Comparison of ENCODE assay signal across 1 cellular context in the genomic region with DNA sequence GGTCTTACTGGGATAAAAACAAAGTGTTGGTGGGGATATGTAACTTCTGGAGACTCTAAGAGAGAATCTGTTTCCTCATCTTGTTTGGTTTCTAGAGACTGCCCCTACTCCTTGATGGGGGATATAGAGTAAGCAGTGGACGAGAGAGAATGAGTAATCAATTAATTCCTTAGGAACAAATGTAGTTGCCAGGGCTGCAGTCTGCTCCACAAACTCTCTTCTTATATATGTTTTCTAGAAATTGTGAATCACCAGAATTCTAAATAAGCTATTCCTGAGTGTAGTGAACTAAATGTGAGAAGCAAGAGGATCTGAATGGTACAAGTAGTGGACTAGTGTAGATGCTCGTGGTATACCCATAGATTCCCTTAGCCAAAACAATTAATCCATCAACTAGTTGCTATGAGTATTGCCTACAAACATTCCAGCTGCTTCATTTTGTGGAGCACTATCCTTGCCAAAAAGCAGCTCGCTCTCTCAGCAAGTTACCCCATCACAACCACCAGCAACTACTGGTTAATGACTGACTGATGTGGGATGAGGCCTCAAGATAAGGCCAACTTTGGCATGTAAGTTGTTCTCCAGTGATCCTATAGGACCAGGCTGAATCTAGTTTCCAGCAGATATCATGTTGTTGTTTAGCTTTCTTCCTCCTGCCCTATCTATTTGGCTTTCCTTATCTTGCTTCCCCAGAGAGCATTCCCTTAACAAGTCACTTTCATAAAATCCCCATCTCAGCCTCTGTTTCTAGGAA.
A peak's percentile ranks its signal among the peaks of the same experiment; 100 is the strongest.
TF ChIP-seq lines count a peak whose summit lies in the region.

No MANE protein-coding gene starts in this region.

TF ChIP-seq in K562, 482 proteins besides CTCF, POLR2A, EP300 and RAD21 (continued from another document and continues in another):
- TF ChIP-seq, protein P1, sequence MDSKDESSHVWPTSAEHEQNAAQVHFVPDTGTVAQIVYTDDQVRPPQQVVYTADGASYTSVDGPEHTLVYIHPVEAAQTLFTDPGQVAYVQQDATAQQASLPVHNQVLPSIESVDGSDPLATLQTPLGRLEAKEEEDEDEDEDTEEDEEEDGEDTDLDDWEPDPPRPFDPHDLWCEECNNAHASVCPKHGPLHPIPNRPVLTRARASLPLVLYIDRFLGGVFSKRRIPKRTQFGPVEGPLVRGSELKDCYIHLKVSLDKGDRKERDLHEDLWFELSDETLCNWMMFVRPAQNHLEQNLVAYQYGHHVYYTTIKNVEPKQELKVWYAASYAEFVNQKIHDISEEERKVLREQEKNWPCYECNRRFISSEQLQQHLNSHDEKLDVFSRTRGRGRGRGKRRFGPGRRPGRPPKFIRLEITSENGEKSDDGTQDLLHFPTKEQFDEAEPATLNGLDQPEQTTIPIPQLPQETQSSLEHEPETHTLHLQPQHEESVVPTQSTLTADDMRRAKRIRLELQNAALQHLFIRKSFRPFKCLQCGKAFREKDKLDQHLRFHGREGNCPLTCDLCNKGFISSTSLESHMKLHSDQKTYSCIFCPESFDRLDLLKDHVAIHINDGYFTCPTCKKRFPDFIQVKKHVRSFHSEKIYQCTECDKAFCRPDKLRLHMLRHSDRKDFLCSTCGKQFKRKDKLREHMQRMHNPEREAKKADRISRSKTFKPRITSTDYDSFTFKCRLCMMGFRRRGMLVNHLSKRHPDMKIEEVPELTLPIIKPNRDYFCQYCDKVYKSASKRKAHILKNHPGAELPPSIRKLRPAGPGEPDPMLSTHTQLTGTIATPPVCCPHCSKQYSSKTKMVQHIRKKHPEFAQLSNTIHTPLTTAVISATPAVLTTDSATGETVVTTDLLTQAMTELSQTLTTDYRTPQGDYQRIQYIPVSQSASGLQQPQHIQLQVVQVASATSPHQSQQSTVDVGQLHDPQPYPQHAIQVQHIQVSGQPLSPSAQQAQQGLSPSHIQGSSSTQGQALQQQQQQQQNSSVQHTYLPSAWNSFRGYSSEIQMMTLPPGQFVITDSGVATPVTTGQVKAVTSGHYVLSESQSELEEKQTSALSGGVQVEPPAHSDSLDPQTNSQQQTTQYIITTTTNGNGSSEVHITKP (IDR thresholded peaks at IDR 0.05; ENCODE audit: partially characterized antibody), result no peak
- TF ChIP-seq FOXJ3 (CRISPR knock-in tag; IDR thresholded peaks at IDR 0.05) (no peak), NFIX (CRISPR knock-in tag; IDR thresholded peaks at IDR 0.05; ENCODE audit: low read depth) (no peak), CBX1 (IDR thresholded peaks at IDR 0.05; ENCODE audit: low read depth) (no peak), ZKSCAN3 (CRISPR knock-in tag; IDR thresholded peaks at IDR 0.05) (no peak), PURB (CRISPR knock-in tag; IDR thresholded peaks at IDR 0.05; ENCODE audit: low read depth) (no peak), PCBP1 (IDR thresholded peaks at IDR 0.05; ENCODE audit: low read depth, low read length, poor library complexity, severe bottlenecking) (no peak), ZZZ3 (IDR thresholded peaks at IDR 0.05) (no peak), DMBX1 (CRISPR knock-in tag; IDR thresholded peaks at IDR 0.05; ENCODE audit: borderline replicate concordance) (0 out of 2 replicates have a peak, but pooled peaks have one; percentile 33), KDM4B (IDR thresholded peaks at IDR 0.05; ENCODE audit: borderline replicate concordance in 2 of 2, low read depth in 1 of 2) (no peak), ZNF12 (CRISPR knock-in tag; IDR thresholded peaks at IDR 0.05) (no peak), NR3C1 (CRISPR knock-in tag; IDR thresholded peaks at IDR 0.05) (no peak), KDM5B (IDR thresholded peaks at IDR 0.05; ENCODE audit: insufficient replicate concordance, low read depth, low read length) (no peak), DPF2 (IDR thresholded peaks at IDR 0.05) (peak; percentile 71), PML (IDR thresholded peaks at IDR 0.05; ENCODE audit: low read length) (peak; percentile 35; the same call in 1 of the 2 replicates), ZFP36 (IDR thresholded peaks at IDR 0.05; ENCODE audit: low read depth, low read length, partially characterized antibody) (no peak), TEAD1 (CRISPR knock-in tag; IDR thresholded peaks at IDR 0.05) (no peak), SLC30A9 (CRISPR knock-in tag; IDR thresholded peaks at IDR 0.05) (no peak), ZNF584 (CRISPR knock-in tag; IDR thresholded peaks at IDR 0.05; ENCODE audit: low read depth) (no peak), CHD2 (IDR thresholded peaks at IDR 0.05; ENCODE audit: low read depth, low read length) (no peak), ZNF197 (CRISPR knock-in tag; IDR thresholded peaks at IDR 0.05; ENCODE audit: low read depth) (no peak), GATAD2A (IDR thresholded peaks at IDR 0.05) (no peak), PHF8 (IDR thresholded peaks at IDR 0.05; ENCODE audit: borderline replicate concordance, low read length) (no peak), CC2D1A (IDR thresholded peaks at IDR 0.05) (peak; percentile 72; the same call in 1 of the 2 replicates), PTRF (tag; IDR thresholded peaks at IDR 0.05) (no peak), NFIC (IDR thresholded peaks at IDR 0.05) (peak; percentile 49; the same call in 1 of the 2 replicates), XRCC3 (IDR thresholded peaks at IDR 0.05) (no peak), ZBTB17 (CRISPR knock-in tag; IDR thresholded peaks at IDR 0.05) (no peak), NRF1 (conservative IDR thresholded peaks at IDR 0.05 in 1 of 2, IDR thresholded peaks at IDR 0.05 in 1 of 2) (no peak), KAT8 (IDR thresholded peaks at IDR 0.05; ENCODE audit: low read depth) (no peak), POLR3A (IDR thresholded peaks at IDR 0.05; ENCODE audit: borderline replicate concordance, extremely low read depth, insufficient read depth, insufficient read length) (no peak), CREM (IDR thresholded peaks at IDR 0.05; ENCODE audit: low read depth) (no peak)
- TF ChIP-seq, protein P2, sequence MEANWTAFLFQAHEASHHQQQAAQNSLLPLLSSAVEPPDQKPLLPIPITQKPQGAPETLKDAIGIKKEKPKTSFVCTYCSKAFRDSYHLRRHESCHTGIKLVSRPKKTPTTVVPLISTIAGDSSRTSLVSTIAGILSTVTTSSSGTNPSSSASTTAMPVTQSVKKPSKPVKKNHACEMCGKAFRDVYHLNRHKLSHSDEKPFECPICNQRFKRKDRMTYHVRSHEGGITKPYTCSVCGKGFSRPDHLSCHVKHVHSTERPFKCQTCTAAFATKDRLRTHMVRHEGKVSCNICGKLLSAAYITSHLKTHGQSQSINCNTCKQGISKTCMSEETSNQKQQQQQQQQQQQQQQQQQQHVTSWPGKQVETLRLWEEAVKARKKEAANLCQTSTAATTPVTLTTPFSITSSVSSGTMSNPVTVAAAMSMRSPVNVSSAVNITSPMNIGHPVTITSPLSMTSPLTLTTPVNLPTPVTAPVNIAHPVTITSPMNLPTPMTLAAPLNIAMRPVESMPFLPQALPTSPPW (CRISPR knock-in tag; IDR thresholded peaks at IDR 0.05), result no peak
- TF ChIP-seq, protein P3, sequence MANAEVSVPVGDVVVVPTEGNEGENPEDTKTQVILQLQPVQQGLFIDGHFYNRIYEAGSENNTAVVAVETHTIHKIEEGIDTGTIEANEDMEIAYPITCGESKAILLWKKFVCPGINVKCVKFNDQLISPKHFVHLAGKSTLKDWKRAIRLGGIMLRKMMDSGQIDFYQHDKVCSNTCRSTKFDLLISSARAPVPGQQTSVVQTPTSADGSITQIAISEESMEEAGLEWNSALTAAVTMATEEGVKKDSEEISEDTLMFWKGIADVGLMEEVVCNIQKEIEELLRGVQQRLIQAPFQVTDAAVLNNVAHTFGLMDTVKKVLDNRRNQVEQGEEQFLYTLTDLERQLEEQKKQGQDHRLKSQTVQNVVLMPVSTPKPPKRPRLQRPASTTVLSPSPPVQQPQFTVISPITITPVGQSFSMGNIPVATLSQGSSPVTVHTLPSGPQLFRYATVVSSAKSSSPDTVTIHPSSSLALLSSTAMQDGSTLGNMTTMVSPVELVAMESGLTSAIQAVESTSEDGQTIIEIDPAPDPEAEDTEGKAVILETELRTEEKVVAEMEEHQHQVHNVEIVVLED (CRISPR knock-in tag; IDR thresholded peaks at IDR 0.05), result no peak
- TF ChIP-seq, protein P4, sequence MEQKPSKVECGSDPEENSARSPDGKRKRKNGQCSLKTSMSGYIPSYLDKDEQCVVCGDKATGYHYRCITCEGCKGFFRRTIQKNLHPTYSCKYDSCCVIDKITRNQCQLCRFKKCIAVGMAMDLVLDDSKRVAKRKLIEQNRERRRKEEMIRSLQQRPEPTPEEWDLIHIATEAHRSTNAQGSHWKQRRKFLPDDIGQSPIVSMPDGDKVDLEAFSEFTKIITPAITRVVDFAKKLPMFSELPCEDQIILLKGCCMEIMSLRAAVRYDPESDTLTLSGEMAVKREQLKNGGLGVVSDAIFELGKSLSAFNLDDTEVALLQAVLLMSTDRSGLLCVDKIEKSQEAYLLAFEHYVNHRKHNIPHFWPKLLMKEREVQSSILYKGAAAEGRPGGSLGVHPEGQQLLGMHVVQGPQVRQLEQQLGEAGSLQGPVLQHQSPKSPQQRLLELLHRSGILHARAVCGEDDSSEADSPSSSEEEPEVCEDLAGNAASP (IDR thresholded peaks at IDR 0.05), result no peak
- TF ChIP-seq, protein P5, sequence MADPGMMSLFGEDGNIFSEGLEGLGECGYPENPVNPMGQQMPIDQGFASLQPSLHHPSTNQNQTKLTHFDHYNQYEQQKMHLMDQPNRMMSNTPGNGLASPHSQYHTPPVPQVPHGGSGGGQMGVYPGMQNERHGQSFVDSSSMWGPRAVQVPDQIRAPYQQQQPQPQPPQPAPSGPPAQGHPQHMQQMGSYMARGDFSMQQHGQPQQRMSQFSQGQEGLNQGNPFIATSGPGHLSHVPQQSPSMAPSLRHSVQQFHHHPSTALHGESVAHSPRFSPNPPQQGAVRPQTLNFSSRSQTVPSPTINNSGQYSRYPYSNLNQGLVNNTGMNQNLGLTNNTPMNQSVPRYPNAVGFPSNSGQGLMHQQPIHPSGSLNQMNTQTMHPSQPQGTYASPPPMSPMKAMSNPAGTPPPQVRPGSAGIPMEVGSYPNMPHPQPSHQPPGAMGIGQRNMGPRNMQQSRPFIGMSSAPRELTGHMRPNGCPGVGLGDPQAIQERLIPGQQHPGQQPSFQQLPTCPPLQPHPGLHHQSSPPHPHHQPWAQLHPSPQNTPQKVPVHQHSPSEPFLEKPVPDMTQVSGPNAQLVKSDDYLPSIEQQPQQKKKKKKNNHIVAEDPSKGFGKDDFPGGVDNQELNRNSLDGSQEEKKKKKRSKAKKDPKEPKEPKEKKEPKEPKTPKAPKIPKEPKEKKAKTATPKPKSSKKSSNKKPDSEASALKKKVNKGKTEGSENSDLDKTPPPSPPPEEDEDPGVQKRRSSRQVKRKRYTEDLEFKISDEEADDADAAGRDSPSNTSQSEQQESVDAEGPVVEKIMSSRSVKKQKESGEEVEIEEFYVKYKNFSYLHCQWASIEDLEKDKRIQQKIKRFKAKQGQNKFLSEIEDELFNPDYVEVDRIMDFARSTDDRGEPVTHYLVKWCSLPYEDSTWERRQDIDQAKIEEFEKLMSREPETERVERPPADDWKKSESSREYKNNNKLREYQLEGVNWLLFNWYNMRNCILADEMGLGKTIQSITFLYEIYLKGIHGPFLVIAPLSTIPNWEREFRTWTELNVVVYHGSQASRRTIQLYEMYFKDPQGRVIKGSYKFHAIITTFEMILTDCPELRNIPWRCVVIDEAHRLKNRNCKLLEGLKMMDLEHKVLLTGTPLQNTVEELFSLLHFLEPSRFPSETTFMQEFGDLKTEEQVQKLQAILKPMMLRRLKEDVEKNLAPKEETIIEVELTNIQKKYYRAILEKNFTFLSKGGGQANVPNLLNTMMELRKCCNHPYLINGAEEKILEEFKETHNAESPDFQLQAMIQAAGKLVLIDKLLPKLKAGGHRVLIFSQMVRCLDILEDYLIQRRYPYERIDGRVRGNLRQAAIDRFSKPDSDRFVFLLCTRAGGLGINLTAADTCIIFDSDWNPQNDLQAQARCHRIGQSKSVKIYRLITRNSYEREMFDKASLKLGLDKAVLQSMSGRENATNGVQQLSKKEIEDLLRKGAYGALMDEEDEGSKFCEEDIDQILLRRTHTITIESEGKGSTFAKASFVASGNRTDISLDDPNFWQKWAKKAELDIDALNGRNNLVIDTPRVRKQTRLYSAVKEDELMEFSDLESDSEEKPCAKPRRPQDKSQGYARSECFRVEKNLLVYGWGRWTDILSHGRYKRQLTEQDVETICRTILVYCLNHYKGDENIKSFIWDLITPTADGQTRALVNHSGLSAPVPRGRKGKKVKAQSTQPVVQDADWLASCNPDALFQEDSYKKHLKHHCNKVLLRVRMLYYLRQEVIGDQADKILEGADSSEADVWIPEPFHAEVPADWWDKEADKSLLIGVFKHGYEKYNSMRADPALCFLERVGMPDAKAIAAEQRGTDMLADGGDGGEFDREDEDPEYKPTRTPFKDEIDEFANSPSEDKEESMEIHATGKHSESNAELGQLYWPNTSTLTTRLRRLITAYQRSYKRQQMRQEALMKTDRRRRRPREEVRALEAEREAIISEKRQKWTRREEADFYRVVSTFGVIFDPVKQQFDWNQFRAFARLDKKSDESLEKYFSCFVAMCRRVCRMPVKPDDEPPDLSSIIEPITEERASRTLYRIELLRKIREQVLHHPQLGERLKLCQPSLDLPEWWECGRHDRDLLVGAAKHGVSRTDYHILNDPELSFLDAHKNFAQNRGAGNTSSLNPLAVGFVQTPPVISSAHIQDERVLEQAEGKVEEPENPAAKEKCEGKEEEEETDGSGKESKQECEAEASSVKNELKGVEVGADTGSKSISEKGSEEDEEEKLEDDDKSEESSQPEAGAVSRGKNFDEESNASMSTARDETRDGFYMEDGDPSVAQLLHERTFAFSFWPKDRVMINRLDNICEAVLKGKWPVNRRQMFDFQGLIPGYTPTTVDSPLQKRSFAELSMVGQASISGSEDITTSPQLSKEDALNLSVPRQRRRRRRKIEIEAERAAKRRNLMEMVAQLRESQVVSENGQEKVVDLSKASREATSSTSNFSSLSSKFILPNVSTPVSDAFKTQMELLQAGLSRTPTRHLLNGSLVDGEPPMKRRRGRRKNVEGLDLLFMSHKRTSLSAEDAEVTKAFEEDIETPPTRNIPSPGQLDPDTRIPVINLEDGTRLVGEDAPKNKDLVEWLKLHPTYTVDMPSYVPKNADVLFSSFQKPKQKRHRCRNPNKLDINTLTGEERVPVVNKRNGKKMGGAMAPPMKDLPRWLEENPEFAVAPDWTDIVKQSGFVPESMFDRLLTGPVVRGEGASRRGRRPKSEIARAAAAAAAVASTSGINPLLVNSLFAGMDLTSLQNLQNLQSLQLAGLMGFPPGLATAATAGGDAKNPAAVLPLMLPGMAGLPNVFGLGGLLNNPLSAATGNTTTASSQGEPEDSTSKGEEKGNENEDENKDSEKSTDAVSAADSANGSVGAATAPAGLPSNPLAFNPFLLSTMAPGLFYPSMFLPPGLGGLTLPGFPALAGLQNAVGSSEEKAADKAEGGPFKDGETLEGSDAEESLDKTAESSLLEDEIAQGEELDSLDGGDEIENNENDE (IDR thresholded peaks at IDR 0.05; ENCODE audit: low read depth, low read length), result no peak
- TF ChIP-seq, protein P6, sequence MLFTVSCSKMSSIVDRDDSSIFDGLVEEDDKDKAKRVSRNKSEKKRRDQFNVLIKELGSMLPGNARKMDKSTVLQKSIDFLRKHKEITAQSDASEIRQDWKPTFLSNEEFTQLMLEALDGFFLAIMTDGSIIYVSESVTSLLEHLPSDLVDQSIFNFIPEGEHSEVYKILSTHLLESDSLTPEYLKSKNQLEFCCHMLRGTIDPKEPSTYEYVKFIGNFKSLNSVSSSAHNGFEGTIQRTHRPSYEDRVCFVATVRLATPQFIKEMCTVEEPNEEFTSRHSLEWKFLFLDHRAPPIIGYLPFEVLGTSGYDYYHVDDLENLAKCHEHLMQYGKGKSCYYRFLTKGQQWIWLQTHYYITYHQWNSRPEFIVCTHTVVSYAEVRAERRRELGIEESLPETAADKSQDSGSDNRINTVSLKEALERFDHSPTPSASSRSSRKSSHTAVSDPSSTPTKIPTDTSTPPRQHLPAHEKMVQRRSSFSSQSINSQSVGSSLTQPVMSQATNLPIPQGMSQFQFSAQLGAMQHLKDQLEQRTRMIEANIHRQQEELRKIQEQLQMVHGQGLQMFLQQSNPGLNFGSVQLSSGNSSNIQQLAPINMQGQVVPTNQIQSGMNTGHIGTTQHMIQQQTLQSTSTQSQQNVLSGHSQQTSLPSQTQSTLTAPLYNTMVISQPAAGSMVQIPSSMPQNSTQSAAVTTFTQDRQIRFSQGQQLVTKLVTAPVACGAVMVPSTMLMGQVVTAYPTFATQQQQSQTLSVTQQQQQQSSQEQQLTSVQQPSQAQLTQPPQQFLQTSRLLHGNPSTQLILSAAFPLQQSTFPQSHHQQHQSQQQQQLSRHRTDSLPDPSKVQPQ (CRISPR knock-in tag; IDR thresholded peaks at IDR 0.05; ENCODE audit: borderline replicate concordance), result no peak
